ENCODE assay signal across 1 cellular context in genomic region chr3:129600348-129600747, GRCh38.
TF ChIP-seq lines count a peak whose summit lies in the region.

No MANE protein-coding gene starts in this region.

TF ChIP-seq in H1, 55 proteins besides CTCF, POLR2A, EP300 and RAD21:
- TF ChIP-seq NRF1 (IDR thresholded peaks at IDR 0.05; ENCODE audit: low read depth, low read length) (no peak), SUZ12 (IDR thresholded peaks at IDR 0.05; ENCODE audit: low read length) (no peak), EZH2 (IDR thresholded peaks at IDR 0.05; ENCODE audit: low read depth, low read length, severe bottlenecking) (no peak), TBP (IDR thresholded peaks at IDR 0.05; ENCODE audit: low read depth, low read length) (no peak), CHD1 (IDR thresholded peaks at IDR 0.05; ENCODE audit: low read depth, low read length) (no peak), CBX8 (IDR thresholded peaks at IDR 0.05; ENCODE audit: borderline replicate concordance, low read depth, low read length) (no peak), MAX (IDR thresholded peaks at IDR 0.05) (no peak), SP2 (IDR thresholded peaks at IDR 0.05; ENCODE audit: low read length) (no peak), ASH2L (IDR thresholded peaks at IDR 0.05; ENCODE audit: low read length) (no peak), TAF7 (optimal IDR thresholded peaks at IDR 0.05; ENCODE audit: borderline replicate concordance, low read depth, low read length) (no peak), SRF (IDR thresholded peaks at IDR 0.05; ENCODE audit: low read depth, low read length) (no peak), ATF3 (IDR thresholded peaks at IDR 0.05; ENCODE audit: insufficient read depth, low read depth, low read length) (no peak), SP1 (IDR thresholded peaks at IDR 0.05; ENCODE audit: low read depth, low read length) (no peak), BACH1 (IDR thresholded peaks at IDR 0.05; ENCODE audit: low read length) (no peak), KDM5A (IDR thresholded peaks at IDR 0.05; ENCODE audit: low read length) (no peak)
TF ChIP-seq in H1: peak in this region for 0.
